8 cellular contexts compared by ENCODE assay signal in the genomic region with DNA sequence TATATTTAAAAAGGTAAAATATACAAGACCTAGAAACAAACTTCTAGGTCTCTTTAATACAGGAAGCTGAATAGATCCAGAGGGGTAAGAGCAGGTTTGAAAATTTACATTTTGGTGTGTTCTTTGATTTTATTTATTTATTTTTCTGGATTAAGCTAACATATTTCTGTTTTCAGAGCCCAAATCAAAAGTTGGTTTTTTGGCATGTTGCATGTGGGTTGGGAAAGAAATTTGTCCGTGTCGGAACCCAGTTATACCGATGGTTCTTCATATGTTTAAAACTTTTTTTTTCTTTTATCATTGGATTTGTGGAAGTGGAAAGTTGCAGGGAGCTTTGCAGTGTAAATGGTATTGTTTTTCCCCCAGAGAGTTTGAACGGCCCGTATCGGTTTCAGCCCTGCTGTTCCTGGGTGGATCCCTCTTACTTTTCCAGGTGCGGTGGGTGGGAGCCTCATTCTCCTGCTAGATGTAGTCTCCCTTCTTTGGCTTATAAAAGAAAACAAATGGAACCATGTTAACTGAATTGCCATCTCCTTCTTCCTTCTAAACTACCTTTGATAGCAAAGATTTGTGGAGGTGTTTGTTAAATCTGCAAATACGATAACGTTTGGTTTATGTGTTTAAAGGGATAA. TPM values are rescaled to one million over a fixed set of nuclear protein-coding genes. Genes with fewer than 3 reads are reported as not detected.
DNase-seq lines count a peak whose midpoint lies in the region; ATAC-seq lines count a peak whose summit lies in the region.

No MANE protein-coding gene starts in this region.

- H3K27me3 Mint-ChIP-seq in activated naive CD4-positive, alpha-beta T cell treated with anti-CD3 and anti-CD28 coated beads for 36 hours (ENCODE audit: low read depth) = no peaks in the 10 kb centered on the region

- H3K36me3 ChIP-seq in mesenchymal stem cell (ENCODE audit: control insufficient read depth in 1 of 2, insufficient read depth in 2 of 2, low read depth in 1 of 2, low read length in 2 of 2) (no peaks in the 10 kb centered on the region), urinary bladder (ENCODE audit: insufficient read depth) (no peaks in the 10 kb centered on the region)

- H3K36me3 Mint-ChIP-seq in activated naive CD4-positive, alpha-beta T cell treated with anti-CD3 and anti-CD28 coated beads for 36 hours (ENCODE audit: low read depth) = peaks cover 3% of the 10 kb centered on the region

- DNase-seq in activated naive CD4-positive, alpha-beta T cell treated with anti-CD3 and anti-CD28 coated beads for 36 hours = no peak
- DNase-seq in activated naive CD4-positive, alpha-beta T cell treated with Interleukin-2 at 50 U/mL for 16 hours = no peak
- DNase-seq in caudate nucleus (lab: John Stamatoyannopoulos, UW) = peak in 6 of 61 donors; percentile 2 to 27 (median 7)
- DNase-seq in mesenchymal stem cell = peak; percentile 22
- DNase-seq in posterior vena cava (ENCODE audit: low spot score) = no peak
- no peak for DNase-seq in KG1 (lab: John Stamatoyannopoulos, UW)

- no peak overlapping the region for H2BK15ac ChIP-seq in mesenchymal stem cell (ENCODE audit: low read depth, poor library complexity, severe bottlenecking)

- no peak overlapping the region for H3K4ac ChIP-seq in mesenchymal stem cell (ENCODE audit: low read depth in 1 of 2, low read length in 2 of 2)

- H3K27ac Mint-ChIP-seq in activated naive CD4-positive, alpha-beta T cell treated with anti-CD3 and anti-CD28 coated beads for 36 hours = no peak overlapping the region

- H3K4me1 ChIP-seq in mesenchymal stem cell (ENCODE audit: control insufficient read depth, insufficient read depth, low read depth, low read length) = peaks cover 6% of the 10 kb centered on the region
- no peaks in the 10 kb centered on the region for H3K4me1 ChIP-seq in urinary bladder (ENCODE audit: insufficient read depth)

- H4K8ac ChIP-seq in mesenchymal stem cell (ENCODE audit: low read length) = no peak overlapping the region

- peaks cover 29% of the 10 kb centered on the region for H3K4me1 Mint-ChIP-seq in activated naive CD4-positive, alpha-beta T cell treated with anti-CD3 and anti-CD28 coated beads for 36 hours (ENCODE audit: low read depth)

- no peak overlapping the region for H2BK5ac ChIP-seq in mesenchymal stem cell (ENCODE audit: low read depth, low read length, poor library complexity, severe bottlenecking)

- WGBS in mesenchymal stem cell = 2% methylated on average over 6 of the region's 9 CpGs
- WGBS in urinary bladder = 3% methylated on average over 9 of the region's 9 CpGs

- H3K9me3 Mint-ChIP-seq in activated naive CD4-positive, alpha-beta T cell treated with anti-CD3 and anti-CD28 coated beads for 36 hours = no peaks in the 10 kb centered on the region

- H2AK5ac ChIP-seq in mesenchymal stem cell (ENCODE audit: low read length, severe bottlenecking) = no peak overlapping the region

- intact Hi-C loops in activated naive CD4-positive, alpha-beta T cell treated with anti-CD3 and anti-CD28 coated beads for 36 hours (cut with micrococcal nuclease) = loop anchor here (1.0 to 5.0 kb wide), 2 partner anchors 21 to 760 kb away; a partner anchor contains a TSS
- intact Hi-C loops in posterior vena cava (cut with DNase I) = no loop called here

- ATAC-seq in GM21390 (IDR thresholded peaks at IDR 0.05; ENCODE audit: unreplicated experiment) = no peak

- peak overlapping the region; percentile 59 for H3K4me3 Mint-ChIP-seq in activated naive CD4-positive, alpha-beta T cell treated with anti-CD3 and anti-CD28 coated beads for 36 hours

- H3K4me3 ChIP-seq in mesenchymal stem cell (ENCODE audit: insufficient read depth in 1 of 2, low read depth in 1 of 2, low read length in 2 of 2) = peak overlapping the region; percentile 38 to 96
- peak overlapping the region; percentile 61 for H3K4me3 ChIP-seq in urinary bladder (ENCODE audit: low read depth, low read length)

- H3K9ac ChIP-seq in mesenchymal stem cell (ENCODE audit: low read length) = peak overlapping the region; percentile 100

- CTCF ChIA-PET in activated naive CD4-positive, alpha-beta T cell treated with anti-CD3 and anti-CD28 coated beads for 36 hours (lab: Charles Lee) = interaction anchor here (0.6 to 2.6 kb wide), 5 partner anchors 38 to 436 kb away, joined by 3 to 15 read pairs (median 3); no protein-coding TSS in a partner anchor

- no peak overlapping the region for H2AFZ ChIP-seq in mesenchymal stem cell (ENCODE audit: low read depth, low read length)

- no peak overlapping the region for H3K23ac ChIP-seq in mesenchymal stem cell (ENCODE audit: low read length in 2 of 2)

- H3K4me2 ChIP-seq in mesenchymal stem cell (ENCODE audit: low read length, poor library complexity, severe bottlenecking) = peak overlapping the region; percentile 5

- H3K27me3 ChIP-seq in mesenchymal stem cell (ENCODE audit: control insufficient read depth in 1 of 2, insufficient read depth in 1 of 2, low read length in 2 of 2) = no peaks in the 10 kb centered on the region

- peaks cover 3% of the 10 kb centered on the region for H3K79me1 ChIP-seq in mesenchymal stem cell (replicated peaks; ENCODE audit: low read length, poor library complexity, severe bottlenecking)

- no peak overlapping the region for H3K18ac ChIP-seq in mesenchymal stem cell (ENCODE audit: low read depth in 1 of 2, low read length in 2 of 2)

- H3K27ac ChIP-seq in caudate nucleus (ENCODE audit: low read depth, low read length) = peak overlapping the region; percentile 96
- peak overlapping the region; percentile 10 for H3K27ac ChIP-seq in mesenchymal stem cell (ENCODE audit: low read length, poor library complexity, severe bottlenecking)
- H3K27ac ChIP-seq in urinary bladder (ENCODE audit: low read depth) = peak overlapping the region; percentile 81

- H4K91ac ChIP-seq in mesenchymal stem cell (ENCODE audit: low read length) = no peak overlapping the region

- no peak overlapping the region for H3K14ac ChIP-seq in mesenchymal stem cell (ENCODE audit: low read length in 2 of 2)

- no peaks in the 10 kb centered on the region for H3K9me3 ChIP-seq in mesenchymal stem cell (ENCODE audit: control insufficient read depth, low read length)

- no peak overlapping the region for H2BK120ac ChIP-seq in mesenchymal stem cell (ENCODE audit: low read depth, low read length)

- H2BK12ac ChIP-seq in mesenchymal stem cell (ENCODE audit: low read length in 2 of 2) = no peak overlapping the region

RNA-seq across cellular contexts. Expression of a gene that starts 0.7 kb away (rescaled TPM):
- 1 to 10 TPM; 5.5 to 8.5 TPM for total RNA-seq in activated naive CD4-positive, alpha-beta T cell treated with anti-CD3 and anti-CD28 coated beads for 36 hours
- polyA plus RNA-seq in mesenchymal stem cell (2013, experiment 1 of 2) = 66.8 TPM
- 64.0 TPM for polyA plus RNA-seq in mesenchymal stem cell (2013, experiment 2 of 2)
- total RNA-seq in urinary bladder (176 TPM), posterior vena cava (100 to 1,000 TPM; 131 to 140 TPM)
- polyA plus RNA-seq in urinary bladder = 72.8 TPM

RNA-seq across cellular contexts. Expression of a gene that starts 10.7 kb away (rescaled TPM):
- not detected for total RNA-seq in activated naive CD4-positive, alpha-beta T cell treated with anti-CD3 and anti-CD28 coated beads for 36 hours
- not detected for polyA plus RNA-seq in mesenchymal stem cell (2013, experiment 1 of 2)
- polyA plus RNA-seq in mesenchymal stem cell (2013, experiment 2 of 2) = not detected
- not detected for total RNA-seq in urinary bladder
- polyA plus RNA-seq in urinary bladder = not detected
- not detected for total RNA-seq in posterior vena cava

RNA-seq across cellular contexts. Expression of a gene that starts 21.1 kb away (rescaled TPM):
- total RNA-seq in activated naive CD4-positive, alpha-beta T cell treated with anti-CD3 and anti-CD28 coated beads for 36 hours = 100 to 1,000 TPM; 249 to 282 TPM
- 210 TPM for polyA plus RNA-seq in mesenchymal stem cell (2013, experiment 1 of 2)
- 217 TPM for polyA plus RNA-seq in mesenchymal stem cell (2013, experiment 2 of 2)
- total RNA-seq in urinary bladder (46.4 TPM), posterior vena cava (10 to 100 TPM; 61.8 to 74.3 TPM)
- 119 TPM for polyA plus RNA-seq in urinary bladder

RNA-seq across cellular contexts. Expression of a gene that starts 50.0 kb away (rescaled TPM):
- total RNA-seq in activated naive CD4-positive, alpha-beta T cell treated with anti-CD3 and anti-CD28 coated beads for 36 hours = 10 to 100 TPM; 49.8 to 54.7 TPM
- polyA plus RNA-seq in mesenchymal stem cell (2013, experiment 1 of 2) = 60.2 TPM
- 60.1 TPM for polyA plus RNA-seq in mesenchymal stem cell (2013, experiment 2 of 2)
- total RNA-seq in urinary bladder (52.0 TPM), posterior vena cava (10 to 100 TPM; 41.3 to 49.3 TPM)
- 68.9 TPM for polyA plus RNA-seq in urinary bladder

RNA-seq across cellular contexts. Expression of a gene that starts 50.3 kb away (rescaled TPM):
- total RNA-seq in activated naive CD4-positive, alpha-beta T cell treated with anti-CD3 and anti-CD28 coated beads for 36 hours = 1 to 10 TPM; 8.2 to 9.0 TPM
- polyA plus RNA-seq in mesenchymal stem cell (2013, experiment 1 of 2) = 40.1 TPM
- 39.8 TPM for polyA plus RNA-seq in mesenchymal stem cell (2013, experiment 2 of 2)
- total RNA-seq in urinary bladder (13.4 TPM), posterior vena cava (1 to 10 TPM; 8.6 to 9.8 TPM)
- polyA plus RNA-seq in urinary bladder = 15.3 TPM

Comparison
In these comparisons a context has a peak if more than half of its experiments do, and no peak if none do; other contexts are left out.
1. H3K27ac ChIP-seq: peak in every context shown above with its lines; median percentile 96 in caudate nucleus; 81 in urinary bladder; 10 in mesenchymal stem cell.
2. RNA of a gene that starts 0.7 kb away (total RNA-seq): 176 TPM in urinary bladder (single experiment) and 131 to 140 TPM in posterior vena cava; 5.5 to 8.5 TPM in activated naive CD4-positive, alpha-beta T cell treated with anti-CD3 and anti-CD28 coated beads for 36 hours; every median in the first group is over 10 times any median in the second.